ENCODE assay signal across 20 cellular contexts in genomic region chr13:26400545-26400944, GRCh38.
"Had no signal": no experiment of that assay in that cellular context is flagged by ENCODE, and none has a peak within 500 bp of the region (broad histone marks: within the 10 kb centered on the region; RNA-seq: fewer than 3 reads in every experiment).

No MANE protein-coding gene starts in this region.

- H3K27me3 Mint-ChIP-seq: IgD-negative memory B cell had no signal

- H3K9ac ChIP-seq: SK-N-SH had no signal

- FAIRE-seq: K562, RCC 7860 had no signal

- H3K27ac ChIP-seq: RWPE1 had no signal

- H3K4me3 Mint-ChIP-seq: IgD-negative memory B cell had no signal

- H3K9me2 ChIP-seq: SK-N-SH had no signal

- ATAC-seq: K562 had no signal

- DNase-seq: Karpas-422, MG63, NCI-H1092 treated with DMSO at 0.1 percent for 48 hours, NCI-H1436, NCI-H187, NCI-H2029, NCI-H2081 treated with DMSO at 0.1 percent for 48 hours, NCI-H2171, NCI-H226, NCI-H446, NCI-H510A, NCI-H524 treated with DMSO at 0.1 percent for 48 hours, NCI-H69, NCI-H774, SHP77, SK-N-SH had no signal

- H3K4me1 Mint-ChIP-seq: IgD-negative memory B cell had no signal

- H3K4me2 ChIP-seq: SK-N-SH had no signal

- H3K27me3 ChIP-seq: MG63 had no signal

- H3K9me3 Mint-ChIP-seq: IgD-negative memory B cell had no signal

- H3K9me3 ChIP-seq: MG63, SK-N-SH had no signal

- H3K4me3 ChIP-seq: K562, MG63 had no signal
